In the genomic region with DNA sequence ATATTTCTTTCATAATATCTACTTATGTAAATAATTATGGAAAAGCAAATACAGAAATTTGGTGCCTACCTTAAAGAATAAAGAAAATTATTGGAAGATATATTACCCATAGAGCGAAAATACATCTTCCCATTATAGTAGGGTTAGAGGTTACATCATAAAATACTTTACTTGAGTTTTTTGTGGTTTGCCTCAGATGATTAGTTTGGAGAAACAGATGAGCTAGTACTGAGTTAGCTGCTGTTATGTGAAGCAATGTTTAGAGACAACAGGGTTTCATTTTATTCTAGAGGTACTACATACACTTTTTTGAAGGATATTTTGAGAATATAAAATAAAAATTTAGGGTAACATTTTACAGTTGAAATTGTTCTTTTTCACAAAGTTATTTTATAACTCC, we compare ENCODE assay signal across 1 cellular context.
TF ChIP-seq lines count a peak whose summit lies in the region.

No MANE protein-coding gene starts in this region.

TF ChIP-seq in K562, 482 proteins besides CTCF, POLR2A, EP300 and RAD21:
- no peak for TF ChIP-seq TFAM (CRISPR knock-in tag; conservative IDR thresholded peaks at IDR 0.05)
- peak; percentile 22; the same call in 1 of the 2 replicates for TF ChIP-seq DPF2 (IDR thresholded peaks at IDR 0.05)
- no peak for TF ChIP-seq ILK (tag; IDR thresholded peaks at IDR 0.05; ENCODE audit: borderline replicate concordance, low read depth)
- no peak for TF ChIP-seq NCOA4 (IDR thresholded peaks at IDR 0.05; ENCODE audit: partially characterized antibody)
- TF ChIP-seq, protein P1, sequence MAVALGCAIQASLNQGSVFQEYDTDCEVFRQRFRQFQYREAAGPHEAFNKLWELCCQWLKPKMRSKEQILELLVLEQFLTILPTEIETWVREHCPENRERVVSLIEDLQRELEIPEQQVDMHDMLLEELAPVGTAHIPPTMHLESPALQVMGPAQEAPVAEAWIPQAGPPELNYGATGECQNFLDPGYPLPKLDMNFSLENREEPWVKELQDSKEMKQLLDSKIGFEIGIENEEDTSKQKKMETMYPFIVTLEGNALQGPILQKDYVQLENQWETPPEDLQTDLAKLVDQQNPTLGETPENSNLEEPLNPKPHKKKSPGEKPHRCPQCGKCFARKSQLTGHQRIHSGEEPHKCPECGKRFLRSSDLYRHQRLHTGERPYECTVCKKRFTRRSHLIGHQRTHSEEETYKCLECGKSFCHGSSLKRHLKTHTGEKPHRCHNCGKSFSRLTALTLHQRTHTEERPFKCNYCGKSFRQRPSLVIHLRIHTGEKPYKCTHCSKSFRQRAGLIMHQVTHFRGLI (CRISPR knock-in tag; IDR thresholded peaks at IDR 0.05) = no peak
- TF ChIP-seq, protein P2, sequence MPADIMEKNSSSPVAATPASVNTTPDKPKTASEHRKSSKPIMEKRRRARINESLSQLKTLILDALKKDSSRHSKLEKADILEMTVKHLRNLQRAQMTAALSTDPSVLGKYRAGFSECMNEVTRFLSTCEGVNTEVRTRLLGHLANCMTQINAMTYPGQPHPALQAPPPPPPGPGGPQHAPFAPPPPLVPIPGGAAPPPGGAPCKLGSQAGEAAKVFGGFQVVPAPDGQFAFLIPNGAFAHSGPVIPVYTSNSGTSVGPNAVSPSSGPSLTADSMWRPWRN (IDR thresholded peaks at IDR 0.05; ENCODE audit: low read depth) = no peak
- no peak for TF ChIP-seq XRCC4 (IDR thresholded peaks at IDR 0.05; ENCODE audit: extremely low read depth, insufficient read depth, insufficient read length)
- TF ChIP-seq ZNF347 (CRISPR knock-in tag; IDR thresholded peaks at IDR 0.05; ENCODE audit: low read depth) = no peak
- no peak for TF ChIP-seq KLF13 (tag; IDR thresholded peaks at IDR 0.05; ENCODE audit: borderline replicate concordance, low read depth)
- no peak for TF ChIP-seq EGR1 (conservative IDR thresholded peaks at IDR 0.05)
- TF ChIP-seq TBP (optimal IDR thresholded peaks at IDR 0.05; ENCODE audit: low read depth, low read length) = no peak
- peak; percentile 96 for TF ChIP-seq HMBOX1 (IDR thresholded peaks at IDR 0.05)
- no peak for TF ChIP-seq CEBPG (CRISPR knock-in tag; IDR thresholded peaks at IDR 0.05)
- peak; percentile 81 to 84 for TF ChIP-seq CEBPG (tag; conservative IDR thresholded peaks at IDR 0.05 in 1 of 2, IDR thresholded peaks at IDR 0.05 in 1 of 2)
- TF ChIP-seq EHMT2 (IDR thresholded peaks at IDR 0.05) = no peak
- TF ChIP-seq SMAD2 (IDR thresholded peaks at IDR 0.05; ENCODE audit: low read depth, low read length) = no peak
- TF ChIP-seq ZNF551 (CRISPR knock-in tag; IDR thresholded peaks at IDR 0.05) = no peak
- no peak for TF ChIP-seq IFI16 (CRISPR knock-in tag; IDR thresholded peaks at IDR 0.05)
- peak; percentile 37; the same call in 1 of the 2 replicates for TF ChIP-seq ATF7 (IDR thresholded peaks at IDR 0.05)
- TF ChIP-seq, protein P3, sequence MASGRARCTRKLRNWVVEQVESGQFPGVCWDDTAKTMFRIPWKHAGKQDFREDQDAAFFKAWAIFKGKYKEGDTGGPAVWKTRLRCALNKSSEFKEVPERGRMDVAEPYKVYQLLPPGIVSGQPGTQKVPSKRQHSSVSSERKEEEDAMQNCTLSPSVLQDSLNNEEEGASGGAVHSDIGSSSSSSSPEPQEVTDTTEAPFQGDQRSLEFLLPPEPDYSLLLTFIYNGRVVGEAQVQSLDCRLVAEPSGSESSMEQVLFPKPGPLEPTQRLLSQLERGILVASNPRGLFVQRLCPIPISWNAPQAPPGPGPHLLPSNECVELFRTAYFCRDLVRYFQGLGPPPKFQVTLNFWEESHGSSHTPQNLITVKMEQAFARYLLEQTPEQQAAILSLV (tag; IDR thresholded peaks at IDR 0.05) = no peak
- TF ChIP-seq KAT8 (IDR thresholded peaks at IDR 0.05; ENCODE audit: low read depth) = no peak
- TF ChIP-seq HDAC3 (IDR thresholded peaks at IDR 0.05; ENCODE audit: borderline replicate concordance, partially characterized antibody) = peak; percentile 3
- no peak for TF ChIP-seq PURB (CRISPR knock-in tag; IDR thresholded peaks at IDR 0.05; ENCODE audit: low read depth)
- no peak for TF ChIP-seq CBX2 (IDR thresholded peaks at IDR 0.05; ENCODE audit: insufficient read depth, low read length, poor library complexity, severe bottlenecking)
- TF ChIP-seq HSF4 (CRISPR knock-in tag; IDR thresholded peaks at IDR 0.05; ENCODE audit: borderline replicate concordance) = no peak
- TF ChIP-seq BMI1 (IDR thresholded peaks at IDR 0.05; ENCODE audit: low read length) = no peak
- TF ChIP-seq MED1 (CRISPR knock-in tag; IDR thresholded peaks at IDR 0.05; ENCODE audit: borderline replicate concordance) = no peak
- peak; percentile 76 for TF ChIP-seq CEBPB (tag; IDR thresholded peaks at IDR 0.05)
- no peak for TF ChIP-seq TAF1 (IDR thresholded peaks at IDR 0.05; ENCODE audit: control insufficient read depth, extremely low read depth, insufficient read depth, low read length, severe bottlenecking)
- TF ChIP-seq, protein P4, sequence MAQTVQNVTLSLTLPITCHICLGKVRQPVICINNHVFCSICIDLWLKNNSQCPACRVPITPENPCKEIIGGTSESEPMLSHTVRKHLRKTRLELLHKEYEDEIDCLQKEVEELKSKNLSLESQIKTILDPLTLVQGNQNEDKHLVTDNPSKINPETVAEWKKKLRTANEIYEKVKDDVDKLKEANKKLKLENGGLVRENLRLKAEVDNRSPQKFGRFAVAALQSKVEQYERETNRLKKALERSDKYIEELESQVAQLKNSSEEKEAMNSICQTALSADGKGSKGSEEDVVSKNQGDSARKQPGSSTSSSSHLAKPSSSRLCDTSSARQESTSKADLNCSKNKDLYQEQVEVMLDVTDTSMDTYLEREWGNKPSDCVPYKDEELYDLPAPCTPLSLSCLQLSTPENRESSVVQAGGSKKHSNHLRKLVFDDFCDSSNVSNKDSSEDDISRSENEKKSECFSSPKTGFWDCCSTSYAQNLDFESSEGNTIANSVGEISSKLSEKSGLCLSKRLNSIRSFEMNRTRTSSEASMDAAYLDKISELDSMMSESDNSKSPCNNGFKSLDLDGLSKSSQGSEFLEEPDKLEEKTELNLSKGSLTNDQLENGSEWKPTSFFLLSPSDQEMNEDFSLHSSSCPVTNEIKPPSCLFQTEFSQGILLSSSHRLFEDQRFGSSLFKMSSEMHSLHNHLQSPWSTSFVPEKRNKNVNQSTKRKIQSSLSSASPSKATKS (CRISPR knock-in tag; IDR thresholded peaks at IDR 0.05) = no peak
- no peak for TF ChIP-seq ZFP36 (IDR thresholded peaks at IDR 0.05; ENCODE audit: low read depth, low read length, partially characterized antibody)
- no peak for TF ChIP-seq HIVEP1 (CRISPR knock-in tag; IDR thresholded peaks at IDR 0.05)
- peak; percentile 42; the same call in 1 of the 2 replicates for TF ChIP-seq ATF3 (IDR thresholded peaks at IDR 0.05)
- no peak for TF ChIP-seq ATF3 (CRISPR knock-in tag; conservative IDR thresholded peaks at IDR 0.05)
- no peak for TF ChIP-seq ZNF436 (CRISPR knock-in tag; IDR thresholded peaks at IDR 0.05)
